1 cellular context compared by ENCODE assay signal in genomic region chr13:19586904-19587634, GRCh38.
TF ChIP-seq lines count a peak whose summit lies in the region.

No MANE protein-coding gene starts in this region.

TF ChIP-seq in GM12878, 131 proteins besides CTCF, POLR2A, EP300 and RAD21 (continued from another document and continues in another):
- TF ChIP-seq ELK1 (IDR thresholded peaks at IDR 0.05; ENCODE audit: low read depth, low read length) (peak; percentile 85), IKZF2 (IDR thresholded peaks at IDR 0.05) (peak in 1 of 2 experiments; percentile 71; a peak in 2 of 4 replicates), TCF3 (IDR thresholded peaks at IDR 0.05; ENCODE audit: borderline replicate concordance, insufficient read depth, low read depth, low read length) (no peak), BHLHE40 (IDR thresholded peaks at IDR 0.05; ENCODE audit: borderline replicate concordance in 1 of 2, low read depth in 2 of 2, low read length in 1 of 2) (peak; percentile 34 to 37; a peak in 2 of 4 replicates), ZBTB11 (CRISPR knock-in tag; IDR thresholded peaks at IDR 0.05) (peak; percentile 74), YBX1 (IDR thresholded peaks at IDR 0.05) (no peak), MAX (IDR thresholded peaks at IDR 0.05; ENCODE audit: low read depth, low read length) (no peak), SRF (IDR thresholded peaks at IDR 0.05; ENCODE audit: low read depth in 2 of 2, low read length in 2 of 2) (peak in 1 of 2 experiments; percentile 59; a peak in 1 of 4 replicates), PAX8 (IDR thresholded peaks at IDR 0.05) (peak; percentile 22; the same call in 1 of the 2 replicates), ZNF217 (IDR thresholded peaks at IDR 0.05) (no peak), EGR1 (IDR thresholded peaks at IDR 0.05; ENCODE audit: borderline replicate concordance in 1 of 2, low read depth in 2 of 2, low read length in 2 of 2) (peak in 1 of 2 experiments; percentile 59; a peak in 1 of 3 replicates), ZNF592 (IDR thresholded peaks at IDR 0.05) (no peak), LARP7 (IDR thresholded peaks at IDR 0.05) (0 out of 2 replicates have a peak, but pooled peaks have one; percentile 31), SKIL (IDR thresholded peaks at IDR 0.05; ENCODE audit: low read depth, poor library complexity, severe bottlenecking) (no peak), RBBP5 (conservative IDR thresholded peaks at IDR 0.05) (no peak), JUNB (IDR thresholded peaks at IDR 0.05) (peak; percentile 31; the same call in 1 of the 2 replicates), IRF5 (IDR thresholded peaks at IDR 0.05; ENCODE audit: borderline replicate concordance) (no peak), TAF1 (IDR thresholded peaks at IDR 0.05; ENCODE audit: borderline replicate concordance, low read depth, low read length) (peak; percentile 83), CEBPZ (IDR thresholded peaks at IDR 0.05; ENCODE audit: low read depth, low read length) (no peak), NR2F1 (conservative IDR thresholded peaks at IDR 0.05) (no peak), SPI1 (IDR thresholded peaks at IDR 0.05; ENCODE audit: borderline replicate concordance, insufficient read depth, low read depth, low read length) (peak; percentile 83), BACH1 (IDR thresholded peaks at IDR 0.05; ENCODE audit: borderline replicate concordance) (no peak), NFIC (IDR thresholded peaks at IDR 0.05; ENCODE audit: low read depth, low read length) (peak; percentile 16; the same call in 1 of the 2 replicates), RUNX3 (IDR thresholded peaks at IDR 0.05; ENCODE audit: low read length) (peak; percentile 72), NR2C2 (IDR thresholded peaks at IDR 0.05; ENCODE audit: borderline replicate concordance, control insufficient read depth, insufficient read length, low read depth) (no peak), NR2C1 (IDR thresholded peaks at IDR 0.05) (peak; percentile 69), MEF2B (IDR thresholded peaks at IDR 0.05; ENCODE audit: partially characterized antibody, poor library complexity, severe bottlenecking) (no peak), NRF1 (conservative IDR thresholded peaks at IDR 0.05; ENCODE audit: low read depth, low read length) (no peak), MEF2A (IDR thresholded peaks at IDR 0.05; ENCODE audit: insufficient read depth, low read depth, low read length) (0 out of 2 replicates have a peak, but pooled peaks have one; percentile 14), YY1 (IDR thresholded peaks at IDR 0.05; ENCODE audit: low read depth, low read length) (peak; percentile 3; the same call in 1 of the 2 replicates), ESRRA (IDR thresholded peaks at IDR 0.05; ENCODE audit: low read length) (no peak), PAX5 (IDR thresholded peaks at IDR 0.05; ENCODE audit: borderline replicate concordance, low read depth, low read length) (0 out of 2 replicates have a peak, but pooled peaks have one; percentile 35), DPF2 (IDR thresholded peaks at IDR 0.05) (peak; percentile 73; the same call in 1 of the 2 replicates), MTA2 (IDR thresholded peaks at IDR 0.05; ENCODE audit: low read depth) (peak; percentile 43; the same call in 1 of the 2 replicates), MYC (IDR thresholded peaks at IDR 0.05; ENCODE audit: insufficient read depth, insufficient read length, insufficient replicate concordance, low read length, severe bottlenecking) (no peak), BCLAF1 (IDR thresholded peaks at IDR 0.05) (no peak), POLR2AphosphoS5 (IDR thresholded peaks at IDR 0.05; ENCODE audit: low read length) (peak; percentile 71)
